32 cellular contexts compared by ENCODE assay signal in genomic region chr6:91242614-91242949, GRCh38.
"Had no signal": no experiment of that assay in that cellular context is flagged by ENCODE, and none has a peak within 500 bp of the region (broad histone marks: within the 10 kb centered on the region; RNA-seq: fewer than 3 reads in every experiment).

No MANE protein-coding gene starts in this region.

- DNase-seq: activated B cell treated with CpG ODN at 0.5 μM for 24 hours; activated CD4-positive, alpha-beta memory T cell treated with anti-CD3 and anti-CD28 coated beads for 36 hours; activated CD4-positive, alpha-beta T cell treated with anti-CD3 and anti-CD28 coated beads for 4 hours; activated CD4-positive, alpha-beta T cell treated with anti-CD3 and anti-CD28 coated beads, Interleukin-2, amount 10 ng/mL, durations not matched to agents 24 days and 14 days; activated CD4-positive, alpha-beta T cell treated with anti-CD3 and anti-CD28 coated beads, Interleukin-2, amount 50 U/mL, for 1 hour; activated CD4-positive, alpha-beta T cell treated with anti-CD3 and anti-CD28 coated beads, Interleukin-2, amount 50 U/mL, for 4 hours; activated CD4-positive, CD25-positive, alpha-beta regulatory T cell treated with anti-CD3 and anti-CD28 coated beads, Interleukin-2, amount 50 U/mL, for 72 hours; activated CD8-positive, alpha-beta memory T cell treated with anti-CD3 and anti-CD28 coated beads, Interleukin-2, amount 50 U/mL, for 4 hours; activated CD8-positive, alpha-beta T cell treated with anti-CD3 and anti-CD28 coated beads for 36 hours; activated effector memory CD4-positive, alpha-beta T cell treated with anti-CD3 and anti-CD28 coated beads, Interleukin-2, amount 50 U/mL, for 16 hours; activated gamma-delta T cell treated with Interleukin-2 at 50 U/mL for 16 hours; activated naive CD4-positive, alpha-beta T cell; activated naive CD4-positive, alpha-beta T cell treated with anti-CD3 and anti-CD28 coated beads for 36 hours; activated naive CD4-positive, alpha-beta T cell treated with anti-CD3 and anti-CD28 coated beads, Interleukin-2, amount 50 U/mL, for 16 hours; activated naive CD8-positive, alpha-beta T cell treated with anti-CD3 and anti-CD28 coated beads for 36 hours; activated T-cell treated with anti-CD3 and anti-CD28 coated beads for 4 hours; activated T-cell treated with anti-CD3 and anti-CD28 coated beads, Interleukin-2, amount 50 U/mL, for 1 hour; activated T-cell treated with anti-CD3 and anti-CD28 coated beads, Interleukin-2, amount 50 U/mL, for 4 hours; activated T-cell treated with anti-CD3 and anti-CD28 coated beads, Interleukin-2, amount 50 U/mL, for 72 hours; adrenal gland; amniotic stem cell; aorta; body of pancreas; brain microvascular endothelial cell; central memory CD4-positive, alpha-beta T cell; T-helper 1 cell; T-helper 2 cell; T-helper 9 cell had no signal

- H3K9me3 ChIP-seq: adrenal gland, body of pancreas, breast epithelium had no signal

- H3K4me1 ChIP-seq: body of pancreas, breast epithelium had no signal

- H3K27me3 ChIP-seq: adrenal gland, body of pancreas, brain microvascular endothelial cell, breast epithelium had no signal

- H3K36me3 ChIP-seq: adrenal gland, brain microvascular endothelial cell, breast epithelium had no signal

- H3K27ac ChIP-seq: adrenal gland, body of pancreas, brain microvascular endothelial cell, breast epithelium, VCaP had no signal

- ATAC-seq: activated CD8-positive, alpha-beta T cell treated with anti-CD3 and anti-CD28 coated beads for 36 hours; activated naive CD4-positive, alpha-beta T cell treated with anti-CD3 and anti-CD28 coated beads, Interleukin-2, amount 50 U/mL, for 72 hours; activated T-cell treated with anti-CD3 and anti-CD28 coated beads, Interleukin-2, amount 50 U/mL, for 4 hours; activated T-cell treated with anti-CD3 and anti-CD28 coated beads, Interleukin-2, amount 50 U/mL, for 72 hours; activated T-helper 17 cell treated with anti-CD3 and anti-CD28 coated beads, Interleukin-2, amount 50 U/mL, for 72 hours; body of pancreas had no signal

- H3K4me3 ChIP-seq: adrenal gland, body of pancreas, breast epithelium had no signal
